ENCODE assay signal across 25 cellular contexts in the genomic region with DNA sequence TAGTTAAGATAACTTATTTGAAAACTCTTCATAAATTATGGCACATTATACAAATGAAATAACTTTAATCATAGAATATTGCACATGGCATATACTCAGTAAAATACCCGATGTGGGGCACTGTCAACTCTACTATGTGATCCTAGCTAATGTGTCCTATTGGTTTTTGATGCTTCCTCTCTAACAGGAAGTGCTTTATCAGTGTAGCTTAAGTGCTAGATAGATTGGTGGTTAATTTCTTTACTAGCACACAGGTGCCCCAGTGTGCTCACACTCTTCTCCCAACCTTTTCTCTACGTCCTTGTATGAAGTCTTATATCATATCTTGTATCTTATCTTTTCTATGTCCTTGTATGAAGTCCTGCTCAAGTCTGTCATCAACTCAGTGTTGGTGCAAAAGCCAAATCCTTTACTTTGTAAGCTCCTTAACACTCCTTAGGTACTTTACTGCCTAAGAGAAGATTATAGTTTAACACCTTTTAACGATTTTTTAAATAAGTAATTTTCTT.
"Had no signal": no experiment of that assay in that cellular context is flagged by ENCODE, and none has a peak within 500 bp of the region (broad histone marks: within the 10 kb centered on the region; RNA-seq: fewer than 3 reads in every experiment).

No MANE protein-coding gene starts in this region.

- H3K27me3 ChIP-seq: esophagus muscularis mucosa, gastroesophageal sphincter, heart left ventricle, hepatocyte, left lung, neural progenitor cell, right lobe of liver, suprapubic skin, transverse colon, upper lobe of right lung, uterus had no signal

- FAIRE-seq: endothelial cell of umbilical vein, small intestine had no signal

- H3K79me2 ChIP-seq: hepatocyte, parathyroid adenoma had no signal

- H3K4me2 ChIP-seq: hepatocyte, neural progenitor cell had no signal

- H3K36me3 ChIP-seq: esophagus muscularis mucosa, gastroesophageal sphincter, heart left ventricle, left lung, neural progenitor cell, right lobe of liver, suprapubic skin, transverse colon, upper lobe of right lung, uterus had no signal

- H2AFZ ChIP-seq: hepatocyte, neural progenitor cell, parathyroid adenoma had no signal

- H3K9ac ChIP-seq: neural progenitor cell, parathyroid adenoma had no signal

- H3K27ac ChIP-seq: esophagus muscularis mucosa, foreskin keratinocyte, gastroesophageal sphincter, heart left ventricle, hepatocyte, left lung, neural progenitor cell, parathyroid adenoma, right lobe of liver, suprapubic skin, transverse colon, upper lobe of right lung, uterus had no signal

- H3K9me3 ChIP-seq: esophagus muscularis mucosa, gastroesophageal sphincter, heart left ventricle, left lung, right lobe of liver, suprapubic skin, transverse colon, upper lobe of right lung, uterus had no signal

- H3K4me1 ChIP-seq: esophagus muscularis mucosa, foreskin keratinocyte, gastroesophageal sphincter, heart left ventricle, left lung, neural progenitor cell, right lobe of liver, suprapubic skin, transverse colon, upper lobe of right lung, uterus had no signal

- H3K4me3 ChIP-seq: esophagus muscularis mucosa, gastroesophageal sphincter, heart left ventricle, hepatocyte, left lung, neural progenitor cell, right lobe of liver, suprapubic skin, transverse colon, upper lobe of right lung, uterus had no signal

- DNase-seq: cortex of kidney; effector CD4-positive, alpha-beta T cell; endodermal cell; foreskin keratinocyte; heart left ventricle; left cardiac atrium; left lung; mesenchymal stem cell; midbrain; naive thymus-derived CD4-positive, alpha-beta T cell; right lobe of liver; small intestine; stimulated activated CD4-positive, alpha-beta T cell treated with anti-CD3 and anti-CD28 coated beads, Interleukin-15, amount 100 ng/mL, for 24 hours; stimulated activated CD4-positive, alpha-beta T cell treated with anti-CD3 and anti-CD28 coated beads, Interleukin-2, amount 100 ng/mL, for 48 hours; stimulated activated naive B cell treated with anti-CD40 and anti-IgM and Interleukin-4, amounts not matched to agents 10 μg/mL and 1 μg/mL and 100 μg/mL, for 72 hours; transverse colon; upper lobe of right lung; uterus had no signal

- ATAC-seq: foreskin keratinocyte; gastroesophageal sphincter; heart left ventricle; left cardiac atrium; left lung; naive thymus-derived CD4-positive, alpha-beta T cell; right lobe of liver; stimulated activated naive B cell treated with anti-CD40 and anti-IgM and Interleukin-4, amounts not matched to agents 10 μg/mL and 1 μg/mL and 100 μg/mL, for 72 hours; upper lobe of right lung had no signal
